In the genomic region with DNA sequence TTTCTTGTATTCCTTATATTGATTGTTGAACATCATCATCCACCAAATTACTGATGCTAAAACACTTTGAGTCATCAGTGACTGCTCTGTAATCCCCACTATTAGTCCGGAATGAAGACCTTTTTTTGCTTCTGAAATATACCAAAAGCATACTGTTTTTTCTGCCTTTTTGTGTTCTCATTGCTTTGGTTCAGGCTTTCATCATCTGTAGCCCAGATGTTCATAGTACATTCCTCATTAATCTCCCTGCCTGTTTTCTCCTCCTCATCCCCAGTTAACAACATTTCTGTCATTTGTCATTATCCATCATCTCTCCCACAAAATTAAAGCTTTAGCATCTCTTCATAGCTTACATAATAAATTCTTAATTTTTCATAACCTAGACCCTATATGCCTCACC, we compare ENCODE assay signal across 1 cellular context.
TF ChIP-seq lines count a peak whose summit lies in the region.

No MANE protein-coding gene starts in this region.

TF ChIP-seq in SK-N-SH treated with all-trans-retinoic acid at 6 μM for 48 hours, 23 proteins besides CTCF, POLR2A, EP300 and RAD21 (continued from another document):
- TF ChIP-seq ZNF8 (CRISPR knock-in tag; IDR thresholded peaks at IDR 0.05) (no peak), RARB (CRISPR knock-in tag; IDR thresholded peaks at IDR 0.05) (no peak), ZFP30 (CRISPR knock-in tag; IDR thresholded peaks at IDR 0.05) (no peak), TOX (CRISPR knock-in tag; IDR thresholded peaks at IDR 0.05; ENCODE audit: borderline replicate concordance) (no peak), CSDC2 (CRISPR knock-in tag; IDR thresholded peaks at IDR 0.05) (no peak), OSR1 (CRISPR knock-in tag; IDR thresholded peaks at IDR 0.05) (no peak), GLIS3 (CRISPR knock-in tag; IDR thresholded peaks at IDR 0.05) (no peak), BACH2 (CRISPR knock-in tag; IDR thresholded peaks at IDR 0.05; ENCODE audit: borderline replicate concordance) (no peak), ZNF70 (CRISPR knock-in tag; IDR thresholded peaks at IDR 0.05) (no peak), TCF4 (CRISPR knock-in tag; IDR thresholded peaks at IDR 0.05; ENCODE audit: borderline replicate concordance) (no peak), ZC3H10 (CRISPR knock-in tag; IDR thresholded peaks at IDR 0.05) (no peak), ARNTL (CRISPR knock-in tag; IDR thresholded peaks at IDR 0.05; ENCODE audit: borderline replicate concordance, low read depth) (no peak)
- TF ChIP-seq, protein P1, sequence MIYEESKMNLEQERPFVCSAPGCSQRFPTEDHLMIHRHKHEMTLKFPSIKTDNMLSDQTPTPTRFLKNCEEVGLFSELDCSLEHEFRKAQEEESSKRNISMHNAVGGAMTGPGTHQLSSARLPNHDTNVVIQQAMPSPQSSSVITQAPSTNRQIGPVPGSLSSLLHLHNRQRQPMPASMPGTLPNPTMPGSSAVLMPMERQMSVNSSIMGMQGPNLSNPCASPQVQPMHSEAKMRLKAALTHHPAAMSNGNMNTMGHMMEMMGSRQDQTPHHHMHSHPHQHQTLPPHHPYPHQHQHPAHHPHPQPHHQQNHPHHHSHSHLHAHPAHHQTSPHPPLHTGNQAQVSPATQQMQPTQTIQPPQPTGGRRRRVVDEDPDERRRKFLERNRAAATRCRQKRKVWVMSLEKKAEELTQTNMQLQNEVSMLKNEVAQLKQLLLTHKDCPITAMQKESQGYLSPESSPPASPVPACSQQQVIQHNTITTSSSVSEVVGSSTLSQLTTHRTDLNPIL (CRISPR knock-in tag; IDR thresholded peaks at IDR 0.05; ENCODE audit: low read depth) = no peak
- TF ChIP-seq, protein P2, sequence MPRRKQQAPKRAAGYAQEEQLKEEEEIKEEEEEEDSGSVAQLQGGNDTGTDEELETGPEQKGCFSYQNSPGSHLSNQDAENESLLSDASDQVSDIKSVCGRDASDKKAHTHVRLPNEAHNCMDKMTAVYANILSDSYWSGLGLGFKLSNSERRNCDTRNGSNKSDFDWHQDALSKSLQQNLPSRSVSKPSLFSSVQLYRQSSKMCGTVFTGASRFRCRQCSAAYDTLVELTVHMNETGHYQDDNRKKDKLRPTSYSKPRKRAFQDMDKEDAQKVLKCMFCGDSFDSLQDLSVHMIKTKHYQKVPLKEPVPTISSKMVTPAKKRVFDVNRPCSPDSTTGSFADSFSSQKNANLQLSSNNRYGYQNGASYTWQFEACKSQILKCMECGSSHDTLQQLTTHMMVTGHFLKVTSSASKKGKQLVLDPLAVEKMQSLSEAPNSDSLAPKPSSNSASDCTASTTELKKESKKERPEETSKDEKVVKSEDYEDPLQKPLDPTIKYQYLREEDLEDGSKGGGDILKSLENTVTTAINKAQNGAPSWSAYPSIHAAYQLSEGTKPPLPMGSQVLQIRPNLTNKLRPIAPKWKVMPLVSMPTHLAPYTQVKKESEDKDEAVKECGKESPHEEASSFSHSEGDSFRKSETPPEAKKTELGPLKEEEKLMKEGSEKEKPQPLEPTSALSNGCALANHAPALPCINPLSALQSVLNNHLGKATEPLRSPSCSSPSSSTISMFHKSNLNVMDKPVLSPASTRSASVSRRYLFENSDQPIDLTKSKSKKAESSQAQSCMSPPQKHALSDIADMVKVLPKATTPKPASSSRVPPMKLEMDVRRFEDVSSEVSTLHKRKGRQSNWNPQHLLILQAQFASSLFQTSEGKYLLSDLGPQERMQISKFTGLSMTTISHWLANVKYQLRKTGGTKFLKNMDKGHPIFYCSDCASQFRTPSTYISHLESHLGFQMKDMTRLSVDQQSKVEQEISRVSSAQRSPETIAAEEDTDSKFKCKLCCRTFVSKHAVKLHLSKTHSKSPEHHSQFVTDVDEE (CRISPR knock-in tag; IDR thresholded peaks at IDR 0.05) = no peak
- TF ChIP-seq, protein P3, sequence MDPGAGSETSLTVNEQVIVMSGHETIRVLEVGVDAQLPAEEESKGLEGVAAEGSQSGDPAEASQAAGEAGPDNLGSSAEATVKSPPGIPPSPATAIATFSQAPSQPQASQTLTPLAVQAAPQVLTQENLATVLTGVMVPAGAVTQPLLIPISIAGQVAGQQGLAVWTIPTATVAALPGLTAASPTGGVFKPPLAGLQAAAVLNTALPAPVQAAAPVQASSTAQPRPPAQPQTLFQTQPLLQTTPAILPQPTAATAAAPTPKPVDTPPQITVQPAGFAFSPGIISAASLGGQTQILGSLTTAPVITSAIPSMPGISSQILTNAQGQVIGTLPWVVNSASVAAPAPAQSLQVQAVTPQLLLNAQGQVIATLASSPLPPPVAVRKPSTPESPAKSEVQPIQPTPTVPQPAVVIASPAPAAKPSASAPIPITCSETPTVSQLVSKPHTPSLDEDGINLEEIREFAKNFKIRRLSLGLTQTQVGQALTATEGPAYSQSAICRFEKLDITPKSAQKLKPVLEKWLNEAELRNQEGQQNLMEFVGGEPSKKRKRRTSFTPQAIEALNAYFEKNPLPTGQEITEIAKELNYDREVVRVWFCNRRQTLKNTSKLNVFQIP (CRISPR knock-in tag; IDR thresholded peaks at IDR 0.05; ENCODE audit: borderline replicate concordance, low read depth) = no peak
- TF ChIP-seq, protein P4, sequence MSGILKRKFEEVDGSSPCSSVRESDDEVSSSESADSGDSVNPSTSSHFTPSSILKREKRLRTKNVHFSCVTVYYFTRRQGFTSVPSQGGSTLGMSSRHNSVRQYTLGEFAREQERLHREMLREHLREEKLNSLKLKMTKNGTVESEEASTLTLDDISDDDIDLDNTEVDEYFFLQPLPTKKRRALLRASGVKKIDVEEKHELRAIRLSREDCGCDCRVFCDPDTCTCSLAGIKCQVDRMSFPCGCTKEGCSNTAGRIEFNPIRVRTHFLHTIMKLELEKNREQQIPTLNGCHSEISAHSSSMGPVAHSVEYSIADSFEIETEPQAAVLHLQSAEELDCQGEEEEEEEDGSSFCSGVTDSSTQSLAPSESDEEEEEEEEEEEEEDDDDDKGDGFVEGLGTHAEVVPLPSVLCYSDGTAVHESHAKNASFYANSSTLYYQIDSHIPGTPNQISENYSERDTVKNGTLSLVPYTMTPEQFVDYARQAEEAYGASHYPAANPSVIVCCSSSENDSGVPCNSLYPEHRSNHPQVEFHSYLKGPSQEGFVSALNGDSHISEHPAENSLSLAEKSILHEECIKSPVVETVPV (CRISPR knock-in tag; IDR thresholded peaks at IDR 0.05) = no peak
